ENCODE assay signal across 8 cellular contexts in the genomic region with DNA sequence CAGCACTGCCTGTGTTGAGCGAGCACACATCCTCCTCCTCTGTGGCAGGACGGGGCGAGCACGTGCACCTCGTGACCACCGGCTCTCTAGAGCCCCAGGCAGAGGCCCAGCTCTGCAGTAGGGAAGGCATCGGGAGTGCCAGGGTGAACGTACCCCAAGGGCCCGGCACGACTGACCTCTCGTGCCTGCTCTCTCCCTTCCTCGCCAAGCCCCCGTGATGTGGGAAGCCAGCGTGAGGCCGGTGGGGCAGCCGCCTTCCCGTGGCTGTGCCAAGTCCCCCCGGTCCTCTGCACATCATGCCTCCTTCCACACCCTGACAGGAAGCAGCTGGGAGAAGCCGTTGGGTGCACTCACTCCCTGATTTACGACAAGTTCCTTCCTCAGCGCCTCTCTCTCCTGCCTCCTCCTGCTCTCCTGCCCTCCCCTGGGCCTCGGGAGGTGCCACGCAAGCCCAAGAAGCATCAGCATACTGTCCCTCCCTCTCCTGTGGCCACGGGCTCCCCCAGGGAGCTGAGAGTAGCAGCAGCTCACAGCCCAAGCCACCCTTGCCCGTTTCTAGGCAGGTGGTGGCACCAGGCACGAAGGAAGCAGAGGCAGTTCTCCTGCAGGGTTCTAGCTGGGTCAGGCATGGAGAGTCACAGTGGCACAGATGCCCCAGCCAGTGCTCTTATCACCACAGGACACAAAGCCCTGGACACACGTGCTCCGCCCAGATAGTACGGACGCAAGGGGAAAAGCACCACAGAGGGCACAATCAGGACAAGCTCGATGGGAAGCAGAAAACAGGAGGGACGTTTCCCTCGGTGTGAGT. TPM values are rescaled to one million over a fixed set of nuclear protein-coding genes. Genes with fewer than 3 reads are reported as not detected.
DNase-seq lines count a peak whose midpoint lies in the region; TF ChIP-seq lines count a peak whose summit lies in the region.

No MANE protein-coding gene starts in this region.

- H3K9me3 Mint-ChIP-seq in endodermal cell, result no peaks in the 10 kb centered on the region

- TF ChIP-seq CTCF in endodermal cell (conservative IDR thresholded peaks at IDR 0.05) (no peak), ovary (IDR thresholded peaks at IDR 0.05) (no peak)

- H3K4me1 ChIP-seq in endodermal cell (ENCODE audit: control insufficient read depth, insufficient read depth, low read length) (peaks cover 8% of the 10 kb centered on the region), ovary (ENCODE audit: insufficient read depth) (peaks cover 14% of the 10 kb centered on the region)

- H3K9me3 ChIP-seq in endodermal cell (ENCODE audit: control insufficient read depth, low read length) (no peaks in the 10 kb centered on the region), ovary (no peaks in the 10 kb centered on the region)

- H3K36me3 ChIP-seq in endodermal cell (ENCODE audit: control insufficient read depth, insufficient read depth, low read length) (peaks cover 50% of the 10 kb centered on the region), ovary (no peaks in the 10 kb centered on the region)

- WGBS in endodermal cell (ENCODE audit: insufficient coverage in 1 of 2, insufficient read length in 1 of 2), 2 experiments, result 91 to 95% methylated on average over 19 to 33 of the region's 33 CpGs
- 18 to 25% (median 24%) methylated on average over 33 of the region's 33 CpGs for WGBS in ovary, 3 donors

- H3K36me3 Mint-ChIP-seq in endodermal cell (ENCODE audit: low read depth), result peaks cover 39% of the 10 kb centered on the region

- H3K27ac Mint-ChIP-seq in endodermal cell, result peak overlapping the region; percentile 59

- peaks cover 14% of the 10 kb centered on the region for H3K4me1 Mint-ChIP-seq in endodermal cell

- no peak for TF ChIP-seq POLR2A in ovary (IDR thresholded peaks at IDR 0.05)

- no peaks in the 10 kb centered on the region for H3K27me3 Mint-ChIP-seq in endodermal cell (ENCODE audit: insufficient read depth)

- no peak for TF ChIP-seq EP300 in ovary (IDR thresholded peaks at IDR 0.05)

- H3K9ac ChIP-seq in endodermal cell (ENCODE audit: extremely low read depth, low read length, poor library complexity, severe bottlenecking), result no peak overlapping the region

- no peak overlapping the region for H3K4me3 Mint-ChIP-seq in endodermal cell

- intact Hi-C loops in ovary (cut with DNase I), result loop anchor here in 1 of 4 donors (5.0 kb wide), 1 partner anchor 998 kb away; no protein-coding TSS in a partner anchor

- H3K27ac ChIP-seq in endodermal cell (ENCODE audit: low read depth, low read length) (no peak overlapping the region), ovary (peak overlapping the region in 1 of 2 donors; percentile 63)

- H3K4me3 ChIP-seq in endodermal cell (ENCODE audit: low read length) (no peak overlapping the region), ovary (peak overlapping the region; percentile 16)

- H3K27me3 ChIP-seq in endodermal cell (ENCODE audit: control insufficient read depth, insufficient read depth, low read length, poor library complexity, severe bottlenecking) (no peaks in the 10 kb centered on the region), ovary (no peaks in the 10 kb centered on the region)

- DNase-seq in DMS79 (lab: John Stamatoyannopoulos, UW) (peak; percentile 35), NCI-H1436 treated with DMSO at 0.1 percent for 48 hours (lab: John Stamatoyannopoulos, UW) (peak; percentile 8), endodermal cell (no peak), ovary (peak; percentile 60 to 77 (median 65)), cerebellar cortex (ENCODE audit: low spot score) (no peak), DMS114 treated with DMSO at 0.1 percent for 48 hours (lab: John Stamatoyannopoulos, UW; ENCODE audit: unreplicated experiment) (no peak), H4 (ENCODE audit: low spot score) (no peak), kidney tubule cell (ENCODE audit: low spot score) (no peak)

RNA-seq across cellular contexts. Expression of gene AMZ1, which starts 47.0 kb away (rescaled TPM):
- 1 to 10 TPM in 1 of 2 donors, under 1 TPM in 1; 0.66 to 1.6 TPM for total RNA-seq in endodermal cell
- polyA plus RNA-seq in endodermal cell (2013, experiment 1 of 2), result 0.07 TPM
- polyA plus RNA-seq in endodermal cell (2013, experiment 2 of 2), result not detected
- 1 to 10 TPM in 2 of 7 donors, under 1 TPM in 4, not detected in 1; 0.24 to 2.6 (median 0.93) TPM for total RNA-seq in ovary
- polyA plus RNA-seq in ovary, result under 1 TPM; 0.15 to 0.45 TPM
- not detected in 2 replicates for total RNA-seq in H4 (2014; rRNA removed; shearing (Covaris generic))

Comparison
In these comparisons a context has a peak if more than half of its experiments do, and no peak if none do; other contexts are left out.
1. DNase-seq: peak in DMS79 (single experiment), NCI-H1436 treated with DMSO at 0.1 percent for 48 hours (single experiment) and ovary (5 of 5); none in endodermal cell (single experiment), cerebellar cortex (single experiment), DMS114 treated with DMSO at 0.1 percent for 48 hours (single experiment), H4 (single experiment) and kidney tubule cell (single experiment).